11 cellular contexts compared by ENCODE assay signal in the genomic region with DNA sequence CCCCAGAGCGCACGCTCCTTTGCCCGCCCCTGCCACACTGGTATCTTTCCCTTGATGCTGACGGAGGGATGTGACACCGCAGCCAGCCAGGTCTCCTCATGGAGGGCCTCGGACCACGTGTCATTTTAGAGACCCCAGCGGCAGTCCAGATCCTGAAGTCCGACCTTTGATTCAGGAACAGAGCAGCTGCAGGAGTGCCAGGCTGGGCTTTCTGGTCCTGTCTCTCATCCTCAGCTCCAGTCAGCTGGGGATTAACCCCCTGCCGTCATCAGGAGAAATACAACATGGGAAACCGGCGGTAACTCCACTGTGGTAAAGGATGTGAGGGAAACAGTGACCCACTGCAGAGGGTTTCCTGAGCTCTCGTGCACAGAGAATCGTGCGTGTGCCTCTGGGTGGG.
DNase-seq lines count a peak whose midpoint lies in the region; ATAC-seq and TF ChIP-seq lines count a peak whose summit lies in the region.
"Had no signal": no experiment of that assay in that cellular context is flagged by ENCODE, and none has a peak within 500 bp of the region (broad histone marks: within the 10 kb centered on the region; RNA-seq: fewer than 3 reads in every experiment).

No MANE protein-coding gene starts in this region.

- no peaks in the 10 kb centered on the region for H3K27me3 Mint-ChIP-seq in CD8-positive, alpha-beta memory T cell
- H3K27me3 Mint-ChIP-seq in activated CD8-positive, alpha-beta T cell treated with anti-CD3 and anti-CD28 coated beads, Interleukin-2, amount 10 ng/mL, durations not matched to agents 7 days and 5 days (ENCODE audit: low read depth) = no peaks in the 10 kb centered on the region
- H3K27me3 Mint-ChIP-seq in naive thymus-derived CD8-positive, alpha-beta T cell = no peaks in the 10 kb centered on the region

- H3K9me3 ChIP-seq in CD8-positive, alpha-beta memory T cell (ENCODE audit: low read length) = no peaks in the 10 kb centered on the region
- H3K9me3 ChIP-seq in uterus = no peaks in the 10 kb centered on the region

- peaks cover 25 to 42% (median 36%) of the 10 kb centered on the region in 3 donors for H3K4me1 Mint-ChIP-seq in CD8-positive, alpha-beta memory T cell
- peaks cover 47% of the 10 kb centered on the region for H3K4me1 Mint-ChIP-seq in activated CD8-positive, alpha-beta T cell treated with anti-CD3 and anti-CD28 coated beads, Interleukin-2, amount 10 ng/mL, durations not matched to agents 7 days and 5 days (ENCODE audit: low read depth)
- H3K4me1 Mint-ChIP-seq in naive thymus-derived CD8-positive, alpha-beta T cell = peaks cover 24 to 62% (median 54%) of the 10 kb centered on the region in 4 donors

- CTCF ChIA-PET in CD8-positive, alpha-beta memory T cell (lab: Charles Lee) = interaction anchor here (2.4 kb wide), 1 partner anchor 145 kb away, joined by 12 read pairs; no protein-coding TSS in a partner anchor
- CTCF ChIA-PET in activated CD8-positive, alpha-beta T cell treated with anti-CD3 and anti-CD28 coated beads, Interleukin-2, amount 10 ng/mL, durations not matched to agents 7 days and 5 days (lab: Charles Lee) = interaction anchor here (1.0 to 2.6 kb wide), 5 partner anchors 12 to 570 kb away, joined by 3 to 22 read pairs (median 5); a partner anchor contains a TSS

- ATAC-seq in HG03457 (IDR thresholded peaks at IDR 0.05; ENCODE audit: unreplicated experiment) = peak; percentile 7
- no peak for ATAC-seq in activated CD8-positive, alpha-beta T cell treated with anti-CD3 and anti-CD28 coated beads, Interleukin-2, amount 10 ng/mL, durations not matched to agents 7 days and 5 days
- ATAC-seq in naive thymus-derived CD8-positive, alpha-beta T cell = no peak
- ATAC-seq in GM21717 (IDR thresholded peaks at IDR 0.05; ENCODE audit: unreplicated experiment) = no peak

- no peak overlapping the region for H3K4me3 ChIP-seq in CD8-positive, alpha-beta memory T cell (ENCODE audit: low read length)
- H3K4me3 ChIP-seq in uterus = no peak overlapping the region
- H3K4me3 ChIP-seq: PC-9 had no signal

- H3K27ac Mint-ChIP-seq in CD8-positive, alpha-beta memory T cell = peak overlapping the region; percentile 95 to 99 (median 98)
- peak overlapping the region; percentile 97 for H3K27ac Mint-ChIP-seq in activated CD8-positive, alpha-beta T cell treated with anti-CD3 and anti-CD28 coated beads, Interleukin-2, amount 10 ng/mL, durations not matched to agents 7 days and 5 days
- peak overlapping the region; percentile 91 to 99 (median 98) for H3K27ac Mint-ChIP-seq in naive thymus-derived CD8-positive, alpha-beta T cell

- H3K27me3 ChIP-seq in CD8-positive, alpha-beta memory T cell (ENCODE audit: insufficient read depth, low read length, poor library complexity, severe bottlenecking) = no peaks in the 10 kb centered on the region
- no peaks in the 10 kb centered on the region for H3K27me3 ChIP-seq in uterus

- intact Hi-C loops in uterus (cut with DNase I; ENCODE audit: low total_unique reads) = no loop called here

- H3K36me3 Mint-ChIP-seq in CD8-positive, alpha-beta memory T cell = peaks cover 0 to 4% (median 0%) of the 10 kb centered on the region in 3 donors
- H3K36me3 Mint-ChIP-seq in activated CD8-positive, alpha-beta T cell treated with anti-CD3 and anti-CD28 coated beads, Interleukin-2, amount 10 ng/mL, durations not matched to agents 7 days and 5 days (ENCODE audit: low read depth) = no peaks in the 10 kb centered on the region
- peaks cover 0 to 5% (median 0%) of the 10 kb centered on the region in 3 donors for H3K36me3 Mint-ChIP-seq in naive thymus-derived CD8-positive, alpha-beta T cell

- TF ChIP-seq CTCF in uterus (IDR thresholded peaks at IDR 0.05) = no peak

- H3K9me3 Mint-ChIP-seq in CD8-positive, alpha-beta memory T cell = no peaks in the 10 kb centered on the region
- no peaks in the 10 kb centered on the region for H3K9me3 Mint-ChIP-seq in activated CD8-positive, alpha-beta T cell treated with anti-CD3 and anti-CD28 coated beads, Interleukin-2, amount 10 ng/mL, durations not matched to agents 7 days and 5 days (ENCODE audit: insufficient read depth)
- H3K9me3 Mint-ChIP-seq in naive thymus-derived CD8-positive, alpha-beta T cell = no peaks in the 10 kb centered on the region

- H3K36me3 ChIP-seq in CD8-positive, alpha-beta memory T cell (ENCODE audit: insufficient read depth, low read length) = no peaks in the 10 kb centered on the region
- H3K36me3 ChIP-seq in uterus = no peaks in the 10 kb centered on the region

- TF ChIP-seq POLR2A in uterus (IDR thresholded peaks at IDR 0.05) = no peak

- H3K4me1 ChIP-seq in CD8-positive, alpha-beta memory T cell (ENCODE audit: insufficient read depth, low read length) = peaks cover 35% of the 10 kb centered on the region
- H3K4me1 ChIP-seq in uterus = no peaks in the 10 kb centered on the region

- no peak for DNase-seq in CD8-positive, alpha-beta memory T cell
- DNase-seq in activated CD8-positive, alpha-beta T cell treated with anti-CD3 and anti-CD28 coated beads, Interleukin-2, amount 10 ng/mL, durations not matched to agents 7 days and 5 days = no peak
- peak in 1 of 10 donors; percentile 41 for DNase-seq in naive thymus-derived CD8-positive, alpha-beta T cell
- no peak for DNase-seq in uterus
- DNase-seq in COLO668 (lab: John Stamatoyannopoulos, UW; ENCODE audit: unreplicated experiment) = no peak
- no peak for DNase-seq in effector CD4-positive, alpha-beta T cell
- DNase-seq: DMS79 treated with DMSO at 0.1 percent for 48 hours, NCI-H1048, PC-9 had no signal

- POLR2A ChIA-PET in CD8-positive, alpha-beta memory T cell (lab: Charles Lee) = interaction anchor here (1.1 kb wide), 1 partner anchor 141 kb away, joined by 7 read pairs; a partner anchor contains a TSS
- POLR2A ChIA-PET in activated CD8-positive, alpha-beta T cell treated with anti-CD3 and anti-CD28 coated beads, Interleukin-2, amount 10 ng/mL, durations not matched to agents 7 days and 5 days (lab: Charles Lee) = interaction anchor here (1.4 kb wide), 1 partner anchor 11 kb away, joined by 4 read pairs; no protein-coding TSS in a partner anchor
- POLR2A ChIA-PET in naive thymus-derived CD8-positive, alpha-beta T cell (lab: Charles Lee) = interaction anchor here (0.8 to 2.2 kb wide), 3 partner anchors 10 to 218 kb away, joined by 3 to 30 read pairs (median 4); a partner anchor contains a TSS

- H3K27ac ChIP-seq in CD8-positive, alpha-beta memory T cell (ENCODE audit: low read depth, low read length) = no peak overlapping the region
- no peak overlapping the region for H3K27ac ChIP-seq in uterus
- H3K27ac ChIP-seq: PC-9 had no signal

- peak overlapping the region in 1 of 7 donors; percentile 84 for H3K4me3 Mint-ChIP-seq in CD8-positive, alpha-beta memory T cell
- peak overlapping the region; percentile 22 for H3K4me3 Mint-ChIP-seq in activated CD8-positive, alpha-beta T cell treated with anti-CD3 and anti-CD28 coated beads, Interleukin-2, amount 10 ng/mL, durations not matched to agents 7 days and 5 days
- H3K4me3 Mint-ChIP-seq in naive thymus-derived CD8-positive, alpha-beta T cell = peak overlapping the region in 9 of 10 donors; percentile 14 to 88 (median 82)
